In genomic region chr11:120518356-120518755, GRCh38 we compare ENCODE assay signal across 18 cellular contexts.
"Had no signal": no experiment of that assay in that cellular context is flagged by ENCODE, and none has a peak within 500 bp of the region (broad histone marks: within the 10 kb centered on the region; RNA-seq: fewer than 3 reads in every experiment).

No MANE protein-coding gene starts in this region.

- H3K9me3 ChIP-seq: vagina had no signal

- H3K4me3 ChIP-seq: vagina had no signal

- H3K79me2 ChIP-seq: parathyroid adenoma had no signal

- H3K27ac ChIP-seq: parathyroid adenoma, vagina had no signal

- H3K9ac ChIP-seq: parathyroid adenoma had no signal

- H2AFZ ChIP-seq: parathyroid adenoma had no signal

- H3K27ac Mint-ChIP-seq: dendritic cell treated with granulocyte-macrophage colony-stimulating factor and Interleukin-4, amounts not matched to agents 40 ng/mL and 50 ng/mL, for 4 days; effector memory CD8-positive, alpha-beta T cell; naive B cell had no signal

- H3K36me3 ChIP-seq: vagina had no signal

- H3K4me3 Mint-ChIP-seq: dendritic cell treated with granulocyte-macrophage colony-stimulating factor and Interleukin-4, amounts not matched to agents 40 ng/mL and 50 ng/mL, for 4 days; effector memory CD8-positive, alpha-beta T cell; naive B cell had no signal

- H3K36me3 Mint-ChIP-seq: naive B cell had no signal

- FAIRE-seq: colon, islet of Langerhans, small intestine had no signal

- H3K4me1 ChIP-seq: parathyroid adenoma, vagina had no signal

- H3K27me3 ChIP-seq: vagina had no signal

- DNase-seq: cerebellar nuclear complex; effector memory CD8-positive, alpha-beta T cell; foreskin melanocyte; hypothalamus; kidney glomerular epithelial cell; midbrain; naive B cell; occipital lobe; small intestine; stimulated activated CD4-positive, alpha-beta T cell treated with anti-CD3 and anti-CD28 coated beads, Interleukin-2, amount 100 ng/mL, for 48 hours; stimulated activated naive CD4-positive, alpha-beta T cell treated with Interleukin-2 at 50 U/mL for 16 hours; trophoblast cell had no signal

- H3K9me3 Mint-ChIP-seq: dendritic cell treated with granulocyte-macrophage colony-stimulating factor and Interleukin-4, amounts not matched to agents 40 ng/mL and 50 ng/mL, for 4 days; effector memory CD8-positive, alpha-beta T cell; nephron had no signal
